Comparison of ENCODE assay signal across 9 cellular contexts in the genomic region with DNA sequence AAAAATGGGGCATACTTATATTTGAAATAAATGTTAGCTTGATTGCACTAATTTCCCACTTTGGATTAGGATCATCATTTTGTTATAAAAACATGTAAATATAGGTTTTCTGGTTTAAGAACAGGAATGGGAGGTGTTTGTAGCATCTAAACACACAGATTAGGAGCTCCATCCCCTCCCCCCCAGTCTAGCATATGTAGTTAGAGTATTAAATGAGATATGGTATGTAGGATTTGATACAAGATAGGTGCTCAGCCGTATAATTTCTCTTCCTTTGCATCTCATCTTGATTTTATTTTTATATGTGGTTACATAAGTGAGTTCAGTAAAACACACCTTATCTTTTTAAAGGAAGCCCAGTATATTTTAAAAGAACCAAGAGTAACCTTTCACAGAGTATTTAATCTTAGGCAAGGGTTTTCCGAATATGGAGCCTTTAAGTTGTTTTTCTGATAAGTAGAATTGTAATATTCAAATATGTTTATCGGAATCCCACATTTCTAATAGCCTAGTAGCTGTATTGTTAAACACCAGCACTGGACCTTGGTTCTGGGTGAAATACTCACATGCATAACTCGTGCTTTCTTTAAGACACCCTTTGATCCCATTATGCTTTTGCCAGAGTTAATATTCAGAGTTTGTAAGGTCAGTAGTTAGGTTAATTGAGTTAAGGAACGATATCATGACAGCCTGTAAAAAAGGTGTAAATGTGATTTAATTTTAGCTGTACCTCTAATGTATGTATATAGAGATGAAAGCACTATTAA. TPM values are rescaled to one million over a fixed set of nuclear protein-coding genes. Genes with fewer than 3 reads are reported as not detected.
DNase-seq lines count a peak whose midpoint lies in the region; ATAC-seq and TF ChIP-seq lines count a peak whose summit lies in the region.
"Had no signal": no experiment of that assay in that cellular context is flagged by ENCODE, and none has a peak within 500 bp of the region (broad histone marks: within the 10 kb centered on the region; RNA-seq: fewer than 3 reads in every experiment).

No MANE protein-coding gene starts in this region.

- DNase-seq in BE2C (no peak), NCI-H2107 (lab: John Stamatoyannopoulos, UW) (no peak), NCI-H2196 (lab: John Stamatoyannopoulos, UW; ENCODE audit: unreplicated experiment) (no peak), GM20000 (ENCODE audit: low spot score) (no peak)
- no peak for DNase-seq in naive thymus-derived CD8-positive, alpha-beta T cell
- DNase-seq: NCI-H146 had no signal

- H3K27me3 Mint-ChIP-seq in brain = peaks cover 8% of the 10 kb centered on the region
- peaks cover 0 to under 1% (median 0%) of the 10 kb centered on the region in 5 donors for H3K27me3 Mint-ChIP-seq in naive thymus-derived CD8-positive, alpha-beta T cell

- H3K9me3 ChIP-seq in BE2C = no peaks in the 10 kb centered on the region
- H3K9me3 ChIP-seq in HUES64 (ENCODE audit: insufficient read depth, low read depth, low read length) = no peaks in the 10 kb centered on the region

- H3K4me3 Mint-ChIP-seq in brain = peak overlapping the region; percentile 91 to 99 (median 97)
- H3K4me3 Mint-ChIP-seq in naive thymus-derived CD8-positive, alpha-beta T cell = peak overlapping the region; percentile 89 to 98 (median 96)

- H3K4me1 ChIP-seq in BE2C (no peaks in the 10 kb centered on the region; the same call in 1 of the 2 replicates), HUES64 (ENCODE audit: insufficient read depth, low read length) (peaks cover 26% of the 10 kb centered on the region)

- no peak for TF ChIP-seq CTCF in BE2C (IDR thresholded peaks at IDR 0.05; ENCODE audit: low read depth, low read length)
- no peak for TF ChIP-seq CTCF in brain (conservative IDR thresholded peaks at IDR 0.05)
- TF ChIP-seq CTCF in GM20000 (IDR thresholded peaks at IDR 0.05; ENCODE audit: extremely low read depth, missing control alignments) = no peak

- H3K9ac ChIP-seq in HUES64 (ENCODE audit: low read depth, low read length) = peak overlapping the region; percentile 99; the same call in 1 of the 2 replicates

- peaks cover 0 to 6% (median 5%) of the 10 kb centered on the region in 5 experiments for H3K9me3 Mint-ChIP-seq in brain
- no peaks in the 10 kb centered on the region for H3K9me3 Mint-ChIP-seq in naive thymus-derived CD8-positive, alpha-beta T cell

- H3K27me3 ChIP-seq in BE2C = no peaks in the 10 kb centered on the region; the same call in 1 of the 2 replicates
- no peaks in the 10 kb centered on the region for H3K27me3 ChIP-seq in HUES64 (ENCODE audit: insufficient read depth, low read length)

- H3K36me3 ChIP-seq in BE2C (peaks cover 7% of the 10 kb centered on the region), HUES64 (ENCODE audit: insufficient read depth, low read length) (peaks cover 12% of the 10 kb centered on the region)

- 81% methylated on average over 3 of the region's 5 CpGs for WGBS in HUES64

- no peak for ATAC-seq in naive thymus-derived CD8-positive, alpha-beta T cell
- ATAC-seq in HG02610 (IDR thresholded peaks at IDR 0.05; ENCODE audit: unreplicated experiment) = no peak

- H3K36me3 Mint-ChIP-seq in brain = peaks cover 24% of the 10 kb centered on the region
- H3K36me3 Mint-ChIP-seq in naive thymus-derived CD8-positive, alpha-beta T cell = peaks cover 0 to 19% (median 8%) of the 10 kb centered on the region in 3 donors

- H3K4me1 Mint-ChIP-seq in brain = peaks cover 60% of the 10 kb centered on the region
- H3K4me1 Mint-ChIP-seq in naive thymus-derived CD8-positive, alpha-beta T cell = peaks cover 34 to 69% (median 56%) of the 10 kb centered on the region in 4 donors

- POLR2A ChIA-PET in naive thymus-derived CD8-positive, alpha-beta T cell (lab: Charles Lee) = no interaction called here

- peak overlapping the region; percentile 89 to 100 (median 99) for H3K27ac Mint-ChIP-seq in brain
- H3K27ac Mint-ChIP-seq in naive thymus-derived CD8-positive, alpha-beta T cell = peak overlapping the region in 4 of 10 donors; percentile 30 to 100 (median 78)

- no peak overlapping the region for H3K27ac ChIP-seq in HUES64 (ENCODE audit: low read depth, low read length)

- peak overlapping the region; percentile 80 for H3K4me3 ChIP-seq in BE2C (ENCODE audit: low read depth, low read length)
- H3K4me3 ChIP-seq in HUES64 (ENCODE audit: low read length) = peak overlapping the region; percentile 94

RNA-seq across cellular contexts. Expression of gene SLC25A36, which starts 2.3 kb away (rescaled TPM):
- polyA plus RNA-seq in BE2C (2012; ENCODE audit: insufficient read depth, insufficient read length, low read depth) = 46.7 TPM
- polyA plus RNA-seq in HUES64 (2013, experiment 1 of 2) = 49.9 TPM
- polyA plus RNA-seq in HUES64 (2013, experiment 2 of 2) = 54.7 TPM
- 18.2 TPM for polyA plus RNA-seq in brain (ENCODE audit: insufficient read depth, low read depth, low replicate concordance)
- total RNA-seq in naive thymus-derived CD8-positive, alpha-beta T cell = 10 to 100 TPM; 62.7 to 73.6 TPM
- 10 to 100 TPM; 41.1 to 49.7 (median 44.6) TPM for polyA plus RNA-seq in naive thymus-derived CD8-positive, alpha-beta T cell
